Comparison of ENCODE assay signal across 29 cellular contexts in genomic region chr7:155570171-155570958, GRCh38. TPM values are rescaled to one million over a fixed set of nuclear protein-coding genes. Genes with fewer than 3 reads are reported as not detected.
"Had no signal": no experiment of that assay in that cellular context is flagged by ENCODE, and none has a peak within 500 bp of the region (broad histone marks: within the 10 kb centered on the region; RNA-seq: fewer than 3 reads in every experiment).

No MANE protein-coding gene starts in this region.

- ATAC-seq: activated T-cell treated with anti-CD3 and anti-CD28 coated beads, Interleukin-2, amount 50 U/mL, for 4 hours; left ventricle myocardium superior; natural killer cell; right cardiac atrium; stimulated activated effector memory CD8-positive, alpha-beta T cell treated with anti-CD3 and anti-CD28 coated beads, Interleukin-12 subunit alpha, Interleukin-12 subunit beta, amount 100 ng/mL, for 72 hours; T-helper 17 cell had no signal

- H3K27me3 ChIP-seq: adrenal gland, ascending aorta, brain microvascular endothelial cell, upper lobe of left lung had no signal

- H3K4me1 ChIP-seq: adrenal gland, ascending aorta, esophagus muscularis mucosa, parathyroid adenoma, upper lobe of left lung had no signal

- H3K36me3 Mint-ChIP-seq: activated naive CD8-positive, alpha-beta T cell; mesothelial cell of epicardium; natural killer cell; stimulated activated effector memory CD8-positive, alpha-beta T cell treated with anti-CD3 and anti-CD28 coated beads, Interleukin-12 subunit alpha, Interleukin-12 subunit beta, amount 100 ng/mL, for 72 hours had no signal

- H3K9me3 Mint-ChIP-seq: activated T-cell treated with anti-CD3 and anti-CD28 coated beads, Interleukin-2, amount 50 U/mL, for 4 hours; activated T-helper 2 cell treated with anti-CD3 and anti-CD28 coated beads, Interferon-gamma antibody, Interleukin-2, Interleukin-4, amounts not matched to agents 10 μg/mL and 5 μg/mL and 100 μg/mL, durations not matched to agents 14 hours and 24 hours and 36 hours; mesothelial cell of epicardium; natural killer cell; stimulated activated effector memory CD8-positive, alpha-beta T cell treated with anti-CD3 and anti-CD28 coated beads, Interleukin-12 subunit alpha, Interleukin-12 subunit beta, amount 100 ng/mL, for 72 hours had no signal

- H3K27ac Mint-ChIP-seq: activated naive CD8-positive, alpha-beta T cell; activated T-helper 2 cell treated with anti-CD3 and anti-CD28 coated beads, Interferon-gamma antibody, Interleukin-2, Interleukin-4, amounts not matched to agents 10 μg/mL and 5 μg/mL and 100 μg/mL, durations not matched to agents 14 hours and 24 hours and 36 hours; mesothelial cell of epicardium; natural killer cell; stimulated activated effector memory CD8-positive, alpha-beta T cell treated with anti-CD3 and anti-CD28 coated beads, Interleukin-12 subunit alpha, Interleukin-12 subunit beta, amount 100 ng/mL, for 72 hours; T-helper 17 cell had no signal

- H3K4me1 Mint-ChIP-seq: mesothelial cell of epicardium; natural killer cell; stimulated activated effector memory CD8-positive, alpha-beta T cell treated with anti-CD3 and anti-CD28 coated beads, Interleukin-12 subunit alpha, Interleukin-12 subunit beta, amount 100 ng/mL, for 72 hours had no signal

- H3K4me3 ChIP-seq: adrenal gland, ascending aorta, esophagus muscularis mucosa, thoracic aorta, upper lobe of left lung had no signal

- H3K27ac ChIP-seq: adrenal gland, ascending aorta, brain microvascular endothelial cell, esophagus muscularis mucosa, parathyroid adenoma, thoracic aorta, upper lobe of left lung had no signal

- H3K4me3 Mint-ChIP-seq: activated naive CD8-positive, alpha-beta T cell; activated T-cell treated with anti-CD3 and anti-CD28 coated beads, Interleukin-2, amount 50 U/mL, for 4 hours; mesothelial cell of epicardium; natural killer cell; stimulated activated effector memory CD8-positive, alpha-beta T cell treated with anti-CD3 and anti-CD28 coated beads, Interleukin-12 subunit alpha, Interleukin-12 subunit beta, amount 100 ng/mL, for 72 hours; T-helper 17 cell had no signal

- H3K9me3 ChIP-seq: adrenal gland, ascending aorta, esophagus muscularis mucosa, thoracic aorta, upper lobe of left lung had no signal

- H3K36me3 ChIP-seq: adrenal gland, ascending aorta, brain microvascular endothelial cell, esophagus muscularis mucosa, thoracic aorta, upper lobe of left lung had no signal

- DNase-seq: activated CD4-positive, alpha-beta T cell treated with anti-CD3 and anti-CD28 coated beads for 4 hours; activated CD4-positive, alpha-beta T cell treated with anti-CD3 and anti-CD28 coated beads, Interleukin-2, amount 50 U/mL, for 48 hours; activated CD4-positive, CD25-positive, alpha-beta regulatory T cell; activated CD8-positive, alpha-beta memory T cell treated with anti-CD3 and anti-CD28 coated beads, Interleukin-2, amount 50 U/mL, for 48 hours; activated naive CD4-positive, alpha-beta T cell; activated T-cell treated with anti-CD3 and anti-CD28 coated beads, Interleukin-2, amount 50 U/mL, for 4 hours; adrenal gland; brain microvascular endothelial cell; caudate nucleus; dermis blood vessel endothelial cell; effector CD8-positive, alpha-beta T cell; hippocampal formation; mammary epithelial cell; natural killer cell; stimulated activated CD4-positive, alpha-beta T cell treated with anti-CD3 and anti-CD28 coated beads, Interleukin-12 subunit alpha, Interleukin-12 subunit beta, amount 100 ng/mL, for 4 hours; T-helper 17 cell had no signal

RNA-seq across cellular contexts. Expression of gene CNPY1, which starts 24.0 kb away (rescaled TPM):
- total RNA-seq: activated CD8-positive, alpha-beta memory T cell treated with anti-CD3 and anti-CD28 coated beads for 36 hours; activated T-cell treated with anti-CD3 and anti-CD28 coated beads, Interleukin-2, amount 50 U/mL, for 4 hours; activated T-helper 2 cell treated with anti-CD3 and anti-CD28 coated beads, Interferon-gamma antibody, Interleukin-2, Interleukin-4, amounts not matched to agents 10 μg/mL and 5 μg/mL and 100 μg/mL, durations not matched to agents 14 hours and 24 hours and 36 hours; adrenal gland; ascending aorta; dermis blood vessel endothelial cell; esophagus muscularis mucosa; left ventricle myocardium superior; mammary epithelial cell; mesothelial cell of epicardium; natural killer cell; pulmonary artery endothelial cell; right cardiac atrium; T-helper 17 cell; thoracic aorta; upper lobe of left lung had no signal
- polyA plus RNA-seq: adrenal gland, mammary epithelial cell, right cardiac atrium had no signal
